Comparison of ENCODE assay signal across 8 cellular contexts in the genomic region with DNA sequence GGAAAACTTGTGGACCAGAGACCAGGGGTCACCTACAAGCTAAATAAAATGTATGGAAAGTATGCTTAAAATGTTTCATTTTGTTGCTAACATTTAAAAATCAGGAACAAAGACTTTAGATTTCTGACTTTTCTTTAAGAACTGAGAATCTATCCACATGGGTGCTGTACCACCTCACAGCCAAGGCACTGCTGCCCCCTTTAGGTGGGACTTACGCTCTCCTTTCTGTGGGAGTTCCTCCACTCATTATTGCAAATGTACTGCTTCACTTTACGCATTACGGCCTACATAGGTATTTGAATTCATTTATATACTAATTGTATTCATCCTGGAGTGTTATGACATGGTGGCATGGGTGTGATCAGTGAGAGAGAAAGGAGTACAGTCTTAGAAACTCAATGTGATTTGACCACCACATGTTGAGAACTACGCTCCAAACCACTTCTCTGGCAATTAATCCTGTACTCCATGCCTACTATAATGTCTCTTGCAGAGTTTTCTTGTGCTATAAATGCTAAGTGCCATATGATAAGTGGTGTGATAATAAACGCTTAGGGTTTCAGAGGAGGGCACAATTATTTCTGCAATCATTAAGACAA. TPM values are rescaled to one million over a fixed set of nuclear protein-coding genes. Genes with fewer than 3 reads are reported as not detected.
A peak's percentile ranks its signal among the peaks of the same experiment; 100 is the strongest.
DNase-seq lines count a peak whose midpoint lies in the region; ATAC-seq and TF ChIP-seq lines count a peak whose summit lies in the region.

No MANE protein-coding gene starts in this region.

- WGBS in esophagus muscularis mucosa, result 74% methylated on average over 5 of the region's 5 CpGs

- H3K27ac ChIP-seq in esophagus muscularis mucosa (replicated peaks in 1 of 4) (no peak overlapping the region), parathyroid adenoma (no peak overlapping the region)

- H3K79me2 ChIP-seq in parathyroid adenoma, result no peaks in the 10 kb centered on the region

- no peak overlapping the region for H3K27ac Mint-ChIP-seq in Calu3 (ENCODE audit: unreplicated experiment)
- no peak overlapping the region for H3K27ac Mint-ChIP-seq in activated CD4-positive, alpha-beta T cell treated with anti-CD3 and anti-CD28 coated beads, Interleukin-2, amount 10 ng/mL, durations not matched to agents 24 days and 14 days

- intact Hi-C loops in Calu3 (cut with micrococcal nuclease; ENCODE audit: unreplicated experiment), result loop anchor here (5.0 kb wide), 1 partner anchor 1707 kb away; no protein-coding TSS in a partner anchor
- intact Hi-C loops in activated CD4-positive, alpha-beta T cell treated with anti-CD3 and anti-CD28 coated beads, Interleukin-2, amount 10 ng/mL, durations not matched to agents 24 days and 14 days (cut with micrococcal nuclease), result loop anchor here (2.0 kb wide), 1 partner anchor 23 kb away; no protein-coding TSS in a partner anchor
- intact Hi-C loops in esophagus muscularis mucosa (cut with DNase I), result loop anchor here (10.0 kb wide), 1 partner anchor 351 kb away; no protein-coding TSS in a partner anchor

- CTCF ChIA-PET in Calu3 (lab: Charles Lee), result no interaction called here

- no peaks in the 10 kb centered on the region for H3K36me3 Mint-ChIP-seq in Calu3 (ENCODE audit: insufficient read depth, unreplicated experiment)
- H3K36me3 Mint-ChIP-seq in activated CD4-positive, alpha-beta T cell treated with anti-CD3 and anti-CD28 coated beads, Interleukin-2, amount 10 ng/mL, durations not matched to agents 24 days and 14 days (ENCODE audit: low read depth), result no peaks in the 10 kb centered on the region

- H2AFZ ChIP-seq in parathyroid adenoma, result peak overlapping the region; percentile 13

- no peaks in the 10 kb centered on the region for H3K36me3 ChIP-seq in esophagus muscularis mucosa
- H3K36me3 ChIP-seq in parathyroid adenoma (ENCODE audit: control insufficient read depth, insufficient read depth, low read length), result no peaks in the 10 kb centered on the region

- H3K4me3 Mint-ChIP-seq in Calu3 (ENCODE audit: low read depth, unreplicated experiment), result no peak overlapping the region
- no peak overlapping the region for H3K4me3 Mint-ChIP-seq in activated CD4-positive, alpha-beta T cell treated with anti-CD3 and anti-CD28 coated beads, Interleukin-2, amount 10 ng/mL, durations not matched to agents 24 days and 14 days

- H3K4me1 ChIP-seq in esophagus muscularis mucosa, result no peaks in the 10 kb centered on the region
- no peaks in the 10 kb centered on the region for H3K4me1 ChIP-seq in parathyroid adenoma

- no peak overlapping the region for H3K4me2 ChIP-seq in parathyroid adenoma (ENCODE audit: low read length)

- H3K9me3 Mint-ChIP-seq in Calu3 (ENCODE audit: low read depth, unreplicated experiment), result no peaks in the 10 kb centered on the region
- no peaks in the 10 kb centered on the region for H3K9me3 Mint-ChIP-seq in activated CD4-positive, alpha-beta T cell treated with anti-CD3 and anti-CD28 coated beads, Interleukin-2, amount 10 ng/mL, durations not matched to agents 24 days and 14 days

- H3K27me3 Mint-ChIP-seq in Calu3 (ENCODE audit: unreplicated experiment), result peaks cover 25% of the 10 kb centered on the region
- H3K27me3 Mint-ChIP-seq in activated CD4-positive, alpha-beta T cell treated with anti-CD3 and anti-CD28 coated beads, Interleukin-2, amount 10 ng/mL, durations not matched to agents 24 days and 14 days, result peaks cover 27% of the 10 kb centered on the region

- TF ChIP-seq CTCF in Calu3 (IDR thresholded peaks at IDR 0.05; ENCODE audit: unreplicated experiment), result peak; percentile 71
- TF ChIP-seq CTCF in esophagus muscularis mucosa (IDR thresholded peaks at IDR 0.05), result peak; percentile 34 to 57 (median 48)
- peak; percentile 77 for TF ChIP-seq CTCF in parathyroid adenoma (IDR thresholded peaks at IDR 0.05)

- no peak for TF ChIP-seq POLR2A in esophagus muscularis mucosa (IDR thresholded peaks at IDR 0.05; ENCODE audit: low read depth)

- peak; percentile 81 for ATAC-seq in GM19463 (IDR thresholded peaks at IDR 0.05; ENCODE audit: unreplicated experiment)
- no peak for ATAC-seq in HG03025 (IDR thresholded peaks at IDR 0.05; ENCODE audit: low FRiP score, unreplicated experiment)

- H3K9me3 ChIP-seq in esophagus muscularis mucosa (no peaks in the 10 kb centered on the region), parathyroid adenoma (ENCODE audit: control insufficient read depth, low read length) (no peaks in the 10 kb centered on the region)

- no peak for TF ChIP-seq EP300 in esophagus muscularis mucosa (IDR thresholded peaks at IDR 0.05)

- H3K4me1 Mint-ChIP-seq in Calu3 (ENCODE audit: low read depth, unreplicated experiment), result peaks cover 12% of the 10 kb centered on the region
- peaks cover 5% of the 10 kb centered on the region for H3K4me1 Mint-ChIP-seq in activated CD4-positive, alpha-beta T cell treated with anti-CD3 and anti-CD28 coated beads, Interleukin-2, amount 10 ng/mL, durations not matched to agents 24 days and 14 days

- H3K4me3 ChIP-seq in esophagus muscularis mucosa (no peak overlapping the region), parathyroid adenoma (ENCODE audit: low read depth, low read length) (no peak overlapping the region)

- H3K9ac ChIP-seq in parathyroid adenoma, result no peak overlapping the region

- H3K27me3 ChIP-seq in esophagus muscularis mucosa, result no peaks in the 10 kb centered on the region
- H3K27me3 ChIP-seq in parathyroid adenoma (ENCODE audit: control insufficient read depth, insufficient read depth, low read length), result no peaks in the 10 kb centered on the region

- BruUV-seq in Calu3 (replicated peaks; lab: Mats Ljungman, UMichigan), result no TSS peak

- DNase-seq in Calu3 (peak; percentile 76), MV-4-11 (lab: John Stamatoyannopoulos, UW) (peak; percentile 35), esophagus muscularis mucosa (ENCODE audit: extremely low spot score) (no peak), GF-D8 (lab: John Stamatoyannopoulos, UW) (no peak)
- peak; percentile 82 for DNase-seq in activated CD4-positive, alpha-beta T cell treated with anti-CD3 and anti-CD28 coated beads, Interleukin-2, amount 10 ng/mL, durations not matched to agents 24 days and 14 days

RNA-seq across cellular contexts. Expression of a gene that starts 24.7 kb away (rescaled TPM):
- total RNA-seq in Calu3 (2022) (30.0 and 40.3 TPM in 2 replicates), esophagus muscularis mucosa (1 to 10 TPM; 4.3 to 8.7 (median 6.2) TPM)
- 39.4 and 40.0 TPM in 2 replicates for total RNA-seq in activated CD4-positive, alpha-beta T cell treated with anti-CD3 and anti-CD28 coated beads, Interleukin-2, amount 10 ng/mL, durations not matched to agents 24 days and 14 days

RNA-seq across cellular contexts. Expression of a gene that starts 40.4 kb away (rescaled TPM):
- total RNA-seq in Calu3 (2022) (9.6 and 11.0 TPM in 2 replicates), esophagus muscularis mucosa (1 to 10 TPM; 2.2 to 5.6 (median 4.6) TPM)
- 6.1 and 6.4 TPM in 2 replicates for total RNA-seq in activated CD4-positive, alpha-beta T cell treated with anti-CD3 and anti-CD28 coated beads, Interleukin-2, amount 10 ng/mL, durations not matched to agents 24 days and 14 days

RNA-seq across cellular contexts. Expression of a gene that starts 40.4 kb away (rescaled TPM):
- 15.0 and 16.6 TPM in 2 replicates for total RNA-seq in Calu3 (2022)
- 22.2 and 25.1 TPM in 2 replicates for total RNA-seq in activated CD4-positive, alpha-beta T cell treated with anti-CD3 and anti-CD28 coated beads, Interleukin-2, amount 10 ng/mL, durations not matched to agents 24 days and 14 days
- total RNA-seq in esophagus muscularis mucosa, result 1 to 10 TPM in 3 of 4 donors, under 1 TPM in 1; 0.42 to 2.5 (median 1.4) TPM

Comparison
In these comparisons a context has a peak if more than half of its experiments do, and no peak if none do; other contexts are left out.
1. DNase-seq: peak in Calu3 (single experiment), MV-4-11 (single experiment) and activated CD4-positive, alpha-beta T cell treated with anti-CD3 and anti-CD28 coated beads, Interleukin-2, amount 10 ng/mL, durations not matched to agents 24 days and 14 days (single experiment); none in esophagus muscularis mucosa (single experiment) and GF-D8 (single experiment).
2. Peak in every context shown above with its lines, with median percentiles within 50 percentile points of each other: CTCF ChIP-seq.